Comparison of ENCODE assay signal across 8 cellular contexts in genomic region chr1:200029035-200029623, GRCh38. TPM values are rescaled to one million over a fixed set of nuclear protein-coding genes. Genes with fewer than 3 reads are reported as not detected.
DNase-seq lines count a peak whose midpoint lies in the region; ATAC-seq and TF ChIP-seq lines count a peak whose summit lies in the region.

No MANE protein-coding gene starts in this region.

- peak overlapping the region; percentile 48 for H3K4me3 ChIP-seq in astrocyte of the cerebellum (ENCODE audit: low read depth, low read length)

- H3K9me3 Mint-ChIP-seq in activated CD4-positive, alpha-beta T cell treated with anti-CD3 and anti-CD28 coated beads, Interleukin-2, amount 10 ng/mL, durations not matched to agents 24 days and 14 days = no peaks in the 10 kb centered on the region
- no peaks in the 10 kb centered on the region for H3K9me3 Mint-ChIP-seq in stimulated activated naive B cell treated with anti-CD40 and anti-IgM and Interleukin-4, amounts not matched to agents 10 μg/mL and 1 μg/mL and 100 μg/mL, for 72 hours

- H3K36me3 Mint-ChIP-seq in activated CD4-positive, alpha-beta T cell treated with anti-CD3 and anti-CD28 coated beads, Interleukin-2, amount 10 ng/mL, durations not matched to agents 24 days and 14 days (ENCODE audit: low read depth) = no peaks in the 10 kb centered on the region
- H3K36me3 Mint-ChIP-seq in stimulated activated naive B cell treated with anti-CD40 and anti-IgM and Interleukin-4, amounts not matched to agents 10 μg/mL and 1 μg/mL and 100 μg/mL, for 72 hours = peaks cover 0 to 2% of the 10 kb centered on the region in 2 donors

- in situ Hi-C loops in astrocyte of the cerebellum (cut with HindIII; ENCODE audit: low sequenced_read_pairs) = no loop called here

- intact Hi-C loops in activated CD4-positive, alpha-beta T cell treated with anti-CD3 and anti-CD28 coated beads, Interleukin-2, amount 10 ng/mL, durations not matched to agents 24 days and 14 days (cut with micrococcal nuclease) = loop anchor here (1.0 kb wide), 1 partner anchor 13 kb away; no protein-coding TSS in a partner anchor

- DNase-seq in activated CD4-positive, alpha-beta T cell treated with anti-CD3 and anti-CD28 coated beads, Interleukin-2, amount 10 ng/mL, durations not matched to agents 24 days and 14 days = peak; percentile 69
- DNase-seq in activated CD4-positive, alpha-beta T cell treated with anti-CD3 and anti-CD28 coated beads for 48 hours = no peak
- DNase-seq in NCI-H2227 treated with DMSO at 0.1 percent for 48 hours (lab: John Stamatoyannopoulos, UW) = peak; percentile 56
- no peak for DNase-seq in astrocyte of the cerebellum (ENCODE audit: low read depth)
- peak; percentile 89 for DNase-seq in iPS-NIHi11 (ENCODE audit: low spot score)
- DNase-seq in stimulated activated naive B cell treated with anti-CD40 and anti-IgM and Interleukin-4, amounts not matched to agents 10 μg/mL and 1 μg/mL and 100 μg/mL, for 72 hours = no peak
- DNase-seq in SHP77 treated with DMSO at 0.1 percent for 48 hours (lab: John Stamatoyannopoulos, UW) = no peak

- peak; percentile 38 to 44 for ATAC-seq in stimulated activated naive B cell treated with anti-CD40 and anti-IgM and Interleukin-4, amounts not matched to agents 10 μg/mL and 1 μg/mL and 100 μg/mL, for 72 hours (replicated peaks)
- no peak for ATAC-seq in GM21381 (IDR thresholded peaks at IDR 0.05; ENCODE audit: unreplicated experiment)

- peaks cover 5% of the 10 kb centered on the region for H3K4me1 Mint-ChIP-seq in activated CD4-positive, alpha-beta T cell treated with anti-CD3 and anti-CD28 coated beads, Interleukin-2, amount 10 ng/mL, durations not matched to agents 24 days and 14 days
- peaks cover 0 to 6% of the 10 kb centered on the region in 2 donors for H3K4me1 Mint-ChIP-seq in stimulated activated naive B cell treated with anti-CD40 and anti-IgM and Interleukin-4, amounts not matched to agents 10 μg/mL and 1 μg/mL and 100 μg/mL, for 72 hours

- H3K27ac Mint-ChIP-seq in activated CD4-positive, alpha-beta T cell treated with anti-CD3 and anti-CD28 coated beads, Interleukin-2, amount 10 ng/mL, durations not matched to agents 24 days and 14 days = no peak overlapping the region
- H3K27ac Mint-ChIP-seq in stimulated activated naive B cell treated with anti-CD40 and anti-IgM and Interleukin-4, amounts not matched to agents 10 μg/mL and 1 μg/mL and 100 μg/mL, for 72 hours = no peak overlapping the region

- peaks cover 54% of the 10 kb centered on the region for H3K27me3 Mint-ChIP-seq in activated CD4-positive, alpha-beta T cell treated with anti-CD3 and anti-CD28 coated beads, Interleukin-2, amount 10 ng/mL, durations not matched to agents 24 days and 14 days
- peaks cover 49 to 50% of the 10 kb centered on the region in 2 donors for H3K27me3 Mint-ChIP-seq in stimulated activated naive B cell treated with anti-CD40 and anti-IgM and Interleukin-4, amounts not matched to agents 10 μg/mL and 1 μg/mL and 100 μg/mL, for 72 hours

- no peak for TF ChIP-seq CTCF in astrocyte of the cerebellum (IDR thresholded peaks at IDR 0.05; ENCODE audit: low read depth, low read length, missing control alignments)

- H3K4me3 Mint-ChIP-seq in activated CD4-positive, alpha-beta T cell treated with anti-CD3 and anti-CD28 coated beads, Interleukin-2, amount 10 ng/mL, durations not matched to agents 24 days and 14 days = peak overlapping the region; percentile 74
- peak overlapping the region; percentile 59 to 69 for H3K4me3 Mint-ChIP-seq in stimulated activated naive B cell treated with anti-CD40 and anti-IgM and Interleukin-4, amounts not matched to agents 10 μg/mL and 1 μg/mL and 100 μg/mL, for 72 hours

RNA-seq across cellular contexts. Expression of gene NR5A2, which starts 1.6 kb away (rescaled TPM):
- not detected in 2 replicates for total RNA-seq in activated CD4-positive, alpha-beta T cell treated with anti-CD3 and anti-CD28 coated beads, Interleukin-2, amount 10 ng/mL, durations not matched to agents 24 days and 14 days

Comparison
In these comparisons a context has a peak if more than half of its experiments do, and no peak if none do; other contexts are left out.
1. DNase-seq: peak in activated CD4-positive, alpha-beta T cell treated with anti-CD3 and anti-CD28 coated beads, Interleukin-2, amount 10 ng/mL, durations not matched to agents 24 days and 14 days (single experiment), NCI-H2227 treated with DMSO at 0.1 percent for 48 hours (single experiment) and iPS-NIHi11 (single experiment); none in activated CD4-positive, alpha-beta T cell treated with anti-CD3 and anti-CD28 coated beads for 48 hours (single experiment), astrocyte of the cerebellum (single experiment), stimulated activated naive B cell treated with anti-CD40 and anti-IgM and Interleukin-4, amounts not matched to agents 10 μg/mL and 1 μg/mL and 100 μg/mL, for 72 hours (single experiment) and SHP77 treated with DMSO at 0.1 percent for 48 hours (single experiment).